In the genomic region with DNA sequence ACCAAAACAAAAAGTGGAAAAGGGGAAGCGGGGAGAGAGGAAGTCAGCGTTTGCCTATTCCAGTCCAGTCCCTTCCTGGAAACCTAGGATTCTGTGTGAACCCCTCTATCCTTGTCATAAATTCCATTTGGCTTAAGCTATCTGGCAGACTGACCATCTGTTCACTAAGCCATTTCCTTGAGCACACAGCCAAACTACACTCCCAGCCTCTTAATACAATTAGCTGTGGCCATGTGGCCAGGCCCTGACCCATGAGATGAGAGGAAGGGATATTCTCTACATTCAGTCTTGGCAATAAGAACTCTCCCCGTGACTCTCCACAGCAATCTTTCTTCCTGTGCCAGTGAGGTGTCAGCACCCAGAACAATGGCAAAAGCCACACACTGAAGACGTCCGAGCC, we compare ENCODE assay signal across 19 cellular contexts.
A peak's percentile ranks its signal among the peaks of the same experiment; 100 is the strongest.
DNase-seq lines count a peak whose midpoint lies in the region; ATAC-seq and TF ChIP-seq lines count a peak whose summit lies in the region.
"Had no signal": no experiment of that assay in that cellular context is flagged by ENCODE, and none has a peak within 500 bp of the region (broad histone marks: within the 10 kb centered on the region; RNA-seq: fewer than 3 reads in every experiment).

No MANE protein-coding gene starts in this region.

- no peaks in the 10 kb centered on the region for H3K36me3 ChIP-seq in heart right ventricle
- no peaks in the 10 kb centered on the region for H3K36me3 ChIP-seq in right atrium auricular region
- H3K36me3 ChIP-seq in brain microvascular endothelial cell (replicated peaks): no peaks in the 10 kb centered on the region
- H3K36me3 ChIP-seq: ascending aorta, upper lobe of left lung had no signal

- H3K4me1 ChIP-seq in heart right ventricle (peaks cover 0 to 22% (median 9%) of the 10 kb centered on the region in 9 donors), right atrium auricular region (no peaks in the 10 kb centered on the region)
- H3K4me1 ChIP-seq: ascending aorta, Caco-2, upper lobe of left lung had no signal

- H3K9me3 ChIP-seq in heart right ventricle: peaks cover 0 to 19% (median 0%) of the 10 kb centered on the region in 11 donors
- peaks cover 0 to 4% of the 10 kb centered on the region in 2 donors for H3K9me3 ChIP-seq in right atrium auricular region
- H3K9me3 ChIP-seq: ascending aorta, Caco-2 had no signal

- no peak overlapping the region for H3K4me3 ChIP-seq in heart right ventricle
- H3K4me3 ChIP-seq in right atrium auricular region: no peak overlapping the region
- H3K4me3 ChIP-seq in brain microvascular endothelial cell (ENCODE audit: low read depth, low read length): no peak overlapping the region
- H3K4me3 ChIP-seq: ascending aorta, lung, upper lobe of left lung had no signal

- H3K27ac ChIP-seq in heart right ventricle (peak overlapping the region in 2 of 10 donors; percentile 45 to 51), right atrium auricular region (no peak overlapping the region), brain microvascular endothelial cell (no peak overlapping the region)
- H3K27ac ChIP-seq: ascending aorta, RWPE1, upper lobe of left lung had no signal

- DNase-seq in heart right ventricle (peak in 1 of 2 donors; percentile 36), right atrium auricular region (ENCODE audit: low spot score) (no peak), brain microvascular endothelial cell (peak; percentile 16), islet precursor cell (peak; percentile 54), stromal cell of bone marrow (ENCODE audit: low read depth) (peak; percentile 9), T-helper 1 cell (no peak), NCI-H774 (lab: John Stamatoyannopoulos, UW) (no peak), posterior vena cava (ENCODE audit: low spot score) (no peak)
- DNase-seq: activated CD8-positive, alpha-beta T cell treated with anti-CD3 and anti-CD28 coated beads, Interleukin-2, amount 10 ng/mL, durations not matched to agents 7 days and 5 days; Caco-2; effector memory CD8-positive, alpha-beta T cell; head of caudate nucleus; NCI-H1105 treated with DMSO at 0.1 percent for 48 hours; NCI-H345; stimulated activated CD4-positive, alpha-beta T cell treated with anti-CD3 and anti-CD28 coated beads, Interleukin-2, amount 100 ng/mL, for 48 hours; upper lobe of left lung had no signal

- H3K27me3 ChIP-seq in heart right ventricle (no peaks in the 10 kb centered on the region), right atrium auricular region (no peaks in the 10 kb centered on the region), brain microvascular endothelial cell (replicated peaks) (no peaks in the 10 kb centered on the region)
- H3K27me3 ChIP-seq: ascending aorta, upper lobe of left lung had no signal

- TF ChIP-seq CTCF in heart right ventricle (IDR thresholded peaks at IDR 0.05) (no peak), right atrium auricular region (IDR thresholded peaks at IDR 0.05) (no peak), brain microvascular endothelial cell (IDR thresholded peaks at IDR 0.05; ENCODE audit: low read depth, low read length, missing control alignments) (no peak)

- intact Hi-C loops in heart right ventricle (cut with DNase I): no loop called here
- intact Hi-C loops in posterior vena cava (cut with DNase I): no loop called here

- ATAC-seq in heart right ventricle: peak; percentile 66 to 94 (median 78)
- ATAC-seq: activated CD8-positive, alpha-beta T cell treated with anti-CD3 and anti-CD28 coated beads, Interleukin-2, amount 10 ng/mL, durations not matched to agents 7 days and 5 days; effector memory CD8-positive, alpha-beta T cell had no signal

- 45 to 52% methylated on average over 5 of the region's 5 CpGs for whole genome bisulfite sequencing in heart right ventricle, 2 donors

- in situ Hi-C loops in brain microvascular endothelial cell (cut with HindIII; ENCODE audit: low pct_ligation_motif_present, low sequenced_read_pairs): no loop called here

Comparison
In these comparisons a context has a peak if more than half of its experiments do, and no peak if none do; other contexts are left out.
1. DNase-seq: peak in brain microvascular endothelial cell (single experiment), islet precursor cell (single experiment) and stromal cell of bone marrow (single experiment); none in right atrium auricular region (single experiment), T-helper 1 cell (0 of 5), NCI-H774 (single experiment) and posterior vena cava (single experiment).